ENCODE assay signal across 21 cellular contexts in genomic region chr9:13967493-13967892, GRCh38.
DNase-seq lines count a peak whose midpoint lies in the region; ATAC-seq lines count a peak whose summit lies in the region.
"Had no signal": no experiment of that assay in that cellular context is flagged by ENCODE, and none has a peak within 500 bp of the region (broad histone marks: within the 10 kb centered on the region; RNA-seq: fewer than 3 reads in every experiment).

No MANE protein-coding gene starts in this region.

- no peaks in the 10 kb centered on the region for H3K27me3 ChIP-seq in neuronal stem cell (ENCODE audit: control insufficient read depth in 3 of 3, insufficient read depth in 3 of 3, low read depth in 1 of 3, low read length in 3 of 3)
- H3K27me3 ChIP-seq: SJSA1 had no signal

- H3K27ac ChIP-seq in neuronal stem cell (replicated peaks; ENCODE audit: low read length): peak overlapping the region; percentile 25
- H3K27ac ChIP-seq: SJSA1 had no signal

- no peak overlapping the region for H2BK5ac ChIP-seq in neuronal stem cell (ENCODE audit: low read length)

- H4K8ac ChIP-seq in neuronal stem cell (ENCODE audit: low read depth, low read length): no peak overlapping the region

- H3K18ac ChIP-seq in neuronal stem cell (ENCODE audit: low read length): no peak overlapping the region

- no peak overlapping the region for H3K4ac ChIP-seq in neuronal stem cell (ENCODE audit: low read length)

- no peak overlapping the region for H2BK12ac ChIP-seq in neuronal stem cell (ENCODE audit: low read length)

- no peak overlapping the region for H3K14ac ChIP-seq in neuronal stem cell (ENCODE audit: low read length)

- H2BK120ac ChIP-seq in neuronal stem cell (ENCODE audit: low read depth, low read length): no peak overlapping the region

- no peak overlapping the region for H3K9ac ChIP-seq in neuronal stem cell (ENCODE audit: low read depth, low read length, poor library complexity)

- ATAC-seq in GM18868 (IDR thresholded peaks at IDR 0.05; ENCODE audit: unreplicated experiment): peak; percentile 37
- no peak for ATAC-seq in HG03039 (IDR thresholded peaks at IDR 0.05; ENCODE audit: unreplicated experiment)
- ATAC-seq: HCT116, HepG2, K562 had no signal

- H3K4me2 ChIP-seq in neuronal stem cell (ENCODE audit: insufficient read depth, low read length, poor library complexity, severe bottlenecking): no peak overlapping the region

- no peak overlapping the region for H2AK5ac ChIP-seq in neuronal stem cell (ENCODE audit: low read depth, low read length)

- peaks cover 3 to 11% of the 10 kb centered on the region in 2 donors for H3K4me1 ChIP-seq in neuronal stem cell (ENCODE audit: control insufficient read depth in 2 of 2, insufficient read depth in 1 of 2, low read depth in 1 of 2, low read length in 2 of 2)
- H3K4me1 ChIP-seq: SJSA1 had no signal

- H4K91ac ChIP-seq in neuronal stem cell (ENCODE audit: low read depth, low read length, poor library complexity): no peak overlapping the region

- no peaks in the 10 kb centered on the region for H3K36me3 ChIP-seq in neuronal stem cell (replicated peaks in 1 of 2; ENCODE audit: control insufficient read depth in 2 of 2, insufficient read depth in 2 of 2, low read length in 2 of 2)
- H3K36me3 ChIP-seq: SJSA1 had no signal

- H3K9me3 ChIP-seq in neuronal stem cell (replicated peaks in 1 of 2; ENCODE audit: control insufficient read depth in 2 of 2, insufficient read depth in 1 of 2, low read depth in 1 of 2, low read length in 2 of 2): no peaks in the 10 kb centered on the region
- H3K9me3 ChIP-seq: SJSA1 had no signal

- H3K79me1 ChIP-seq in neuronal stem cell (ENCODE audit: low read depth, low read length): no peaks in the 10 kb centered on the region

- H2AFZ ChIP-seq in neuronal stem cell (ENCODE audit: low read length): no peak overlapping the region

- DNase-seq in DMS79 (lab: John Stamatoyannopoulos, UW) (peak; percentile 92), OCI-M1 (lab: John Stamatoyannopoulos, UW) (peak; percentile 41), neuronal stem cell (ENCODE audit: low spot score) (no peak), foreskin melanocyte (no peak), HCEC 1CT (no peak)
- DNase-seq: CD8-positive, alpha-beta memory T cell; DMS 273 treated with DMSO at 0.1 percent for 48 hours; NCI-H2081; NCI-H2171 treated with DMSO at 0.1 percent for 48 hours; NCI-H345; NCI-H524 treated with DMSO at 0.1 percent for 48 hours; NCI-H774; Right ventricle myocardium superior; RPMI8226; T-helper 1 cell had no signal

- H3K23ac ChIP-seq in neuronal stem cell (ENCODE audit: low read depth, low read length, poor library complexity): no peak overlapping the region

- H2BK15ac ChIP-seq in neuronal stem cell (ENCODE audit: low read length): no peak overlapping the region

- no peak overlapping the region for H3K4me3 ChIP-seq in neuronal stem cell (ENCODE audit: low read length in 2 of 2)
- H3K4me3 ChIP-seq: K562, SJSA1 had no signal

- WGBS in neuronal stem cell (ENCODE audit: extremely low coverage in 2 of 2, insufficient read length in 2 of 2, insufficient replicate concordance in 1 of 2), 2 donors: no CpG with 5 or more reads among the region's 4 CpGs

Comparison
In these comparisons a context has a peak if more than half of its experiments do, and no peak if none do; other contexts are left out.
1. DNase-seq: peak in DMS79 (single experiment) and OCI-M1 (single experiment); none in neuronal stem cell (single experiment), foreskin melanocyte (single experiment) and HCEC 1CT (single experiment).